28 cellular contexts compared by ENCODE assay signal in the genomic region with DNA sequence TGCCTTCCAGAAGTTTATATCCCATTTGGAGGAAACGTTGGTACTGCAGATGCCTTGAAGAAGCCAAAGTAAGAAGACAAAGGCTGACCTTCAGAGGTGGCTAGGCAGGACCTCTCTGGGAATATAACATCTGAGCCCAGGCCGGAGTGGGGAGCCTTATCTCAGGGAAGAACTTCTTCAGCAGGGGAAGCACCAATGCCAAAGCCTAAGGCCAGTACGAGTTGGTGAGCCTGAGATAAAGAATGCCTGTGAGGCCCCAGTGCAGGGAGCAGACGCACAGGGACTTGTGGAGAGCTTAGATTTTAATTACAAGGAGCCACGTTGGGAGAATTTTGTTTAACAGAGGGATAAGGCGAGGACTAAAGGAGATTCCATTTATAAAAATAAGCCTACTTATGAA.
"Had no signal": no experiment of that assay in that cellular context is flagged by ENCODE, and none has a peak within 500 bp of the region (broad histone marks: within the 10 kb centered on the region; RNA-seq: fewer than 3 reads in every experiment).

No MANE protein-coding gene starts in this region.

- H3K4me1 Mint-ChIP-seq: nephron; stimulated activated memory B cell treated with anti-CD40 and anti-IgM and Interleukin-4, amounts not matched to agents 10 μg/mL and 1 μg/mL and 100 μg/mL, for 72 hours; stimulated activated naive CD8-positive, alpha-beta T cell treated with anti-CD3 and anti-CD28 coated beads, Interleukin-15, amount 100 ng/mL, for 72 hours had no signal

- H3K4me3 Mint-ChIP-seq: nephron; neural crest cell; stimulated activated memory B cell treated with anti-CD40 and anti-IgM and Interleukin-4, amounts not matched to agents 10 μg/mL and 1 μg/mL and 100 μg/mL, for 72 hours; stimulated activated naive CD8-positive, alpha-beta T cell treated with anti-CD3 and anti-CD28 coated beads, Interleukin-15, amount 100 ng/mL, for 72 hours; type B pancreatic cell had no signal

- ATAC-seq: left colon; left lung; lower lobe of right lung; naive thymus-derived CD8-positive, alpha-beta T cell; pancreas; right cardiac atrium; sciatic nerve; stimulated activated memory B cell treated with anti-CD40 and anti-IgM and Interleukin-4, amounts not matched to agents 10 μg/mL and 1 μg/mL and 100 μg/mL, for 72 hours; stimulated activated naive CD8-positive, alpha-beta T cell treated with anti-CD3 and anti-CD28 coated beads, Interleukin-15, amount 100 ng/mL, for 72 hours had no signal

- H3K27me3 ChIP-seq: left lung, pancreas, tibial nerve, uterus had no signal

- H3K9me3 ChIP-seq: left lung, lower lobe of right lung, pancreas, prostate gland, tibial nerve, uterus had no signal

- DNase-seq: kidney; left colon; left lung; lower lobe of right lung; mammary epithelial cell; mesenchymal stem cell; naive thymus-derived CD8-positive, alpha-beta T cell; nucleus accumbens; pancreas; posterior cingulate gyrus; retina; right cardiac atrium; stimulated activated CD4-positive, alpha-beta T cell treated with anti-CD3 and anti-CD28 coated beads, Interleukin-1b, Interleukin-23, amount 100 ng/mL, for 48 hours; stimulated activated CD4-positive, alpha-beta T cell treated with anti-CD3 and anti-CD28 coated beads, Interleukin-2, amount 100 ng/mL, for 48 hours; stimulated activated CD4-positive, alpha-beta T cell treated with anti-CD3 and anti-CD28 coated beads, Interleukin-4, amount 100 ng/mL, for 4 hours; stimulated activated CD8-positive, alpha-beta memory T cell treated with anti-CD3 and anti-CD28 coated beads, Interleukin-4, amount 100 ng/mL, for 48 hours; stimulated activated naive CD4-positive, alpha-beta T cell treated with Interleukin-2 at 50 U/mL for 16 hours; stimulated activated naive CD8-positive, alpha-beta T cell treated with anti-CD3 and anti-CD28 coated beads, Interleukin-15, amount 100 ng/mL, for 72 hours; substantia nigra; uterus had no signal

- H3K4me3 ChIP-seq: left lung, lower lobe of right lung, pancreas, prostate gland, skin epidermis, tibial nerve, uterus had no signal

- H3K36me3 ChIP-seq: left lung, lower lobe of right lung, pancreas, prostate gland, tibial nerve, uterus had no signal

- H3K4me1 ChIP-seq: left lung, lower lobe of right lung, prostate gland, tibial nerve, uterus had no signal

- H3K27ac Mint-ChIP-seq: nephron; stimulated activated memory B cell treated with anti-CD40 and anti-IgM and Interleukin-4, amounts not matched to agents 10 μg/mL and 1 μg/mL and 100 μg/mL, for 72 hours; stimulated activated naive CD8-positive, alpha-beta T cell treated with anti-CD3 and anti-CD28 coated beads, Interleukin-15, amount 100 ng/mL, for 72 hours; type B pancreatic cell had no signal

- H3K36me3 Mint-ChIP-seq: naive thymus-derived CD8-positive, alpha-beta T cell; stimulated activated memory B cell treated with anti-CD40 and anti-IgM and Interleukin-4, amounts not matched to agents 10 μg/mL and 1 μg/mL and 100 μg/mL, for 72 hours had no signal

- H3K9me3 Mint-ChIP-seq: naive thymus-derived CD8-positive, alpha-beta T cell; nephron; neural crest cell; stimulated activated naive CD8-positive, alpha-beta T cell treated with anti-CD3 and anti-CD28 coated beads, Interleukin-15, amount 100 ng/mL, for 72 hours had no signal

- H3K27ac ChIP-seq: left lung, lower lobe of right lung, pancreas, prostate gland, skin epidermis, tibial nerve, uterus had no signal

- H3K27me3 Mint-ChIP-seq: stimulated activated naive CD8-positive, alpha-beta T cell treated with anti-CD3 and anti-CD28 coated beads, Interleukin-15, amount 100 ng/mL, for 72 hours had no signal
